ENCODE assay signal across 1 cellular context in the genomic region with DNA sequence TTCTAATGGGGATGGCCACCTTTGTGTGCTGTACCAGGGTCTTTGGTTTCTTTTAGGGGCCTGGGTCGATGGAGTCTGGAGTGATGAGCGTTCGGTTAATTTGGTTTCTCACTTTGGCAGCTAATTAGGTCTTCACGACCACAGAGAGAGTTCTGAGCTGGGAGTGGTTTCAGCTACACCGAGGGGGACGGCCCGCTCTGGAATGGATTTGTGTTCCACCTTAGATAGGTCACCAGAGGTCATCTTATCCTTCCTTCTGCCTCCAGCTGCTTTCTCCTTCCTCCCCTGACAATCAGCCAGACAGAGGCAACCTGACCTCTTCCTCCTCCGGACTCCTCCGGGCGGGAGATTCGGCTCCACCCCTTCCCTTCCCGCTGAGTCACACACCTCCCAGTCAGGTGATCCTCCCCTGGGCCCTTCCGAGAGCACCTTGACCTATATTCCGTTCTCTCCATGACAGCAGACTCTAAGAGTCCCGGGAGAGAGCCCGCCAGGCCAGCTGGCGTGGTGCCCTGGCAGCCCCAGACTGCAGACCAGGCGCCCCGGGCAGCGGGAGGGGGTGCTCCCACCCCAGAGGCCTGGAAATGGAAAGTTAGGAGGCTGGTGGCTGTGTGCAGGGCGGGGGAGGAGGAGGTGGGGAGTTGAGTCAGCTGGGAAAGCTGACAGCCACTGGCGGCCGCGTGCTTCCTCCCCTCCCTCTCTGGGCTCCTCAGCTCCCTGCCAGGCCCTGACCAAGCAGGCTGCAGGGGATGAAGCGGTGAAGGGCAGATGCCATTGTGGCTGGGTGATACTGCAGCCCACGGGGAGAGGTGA.
TF ChIP-seq lines count a peak whose summit lies in the region.

No MANE protein-coding gene starts in this region.

TF ChIP-seq in HepG2, 621 proteins besides CTCF, POLR2A, EP300 and RAD21 (continued from another document and continues in another):
- TF ChIP-seq, protein P1, sequence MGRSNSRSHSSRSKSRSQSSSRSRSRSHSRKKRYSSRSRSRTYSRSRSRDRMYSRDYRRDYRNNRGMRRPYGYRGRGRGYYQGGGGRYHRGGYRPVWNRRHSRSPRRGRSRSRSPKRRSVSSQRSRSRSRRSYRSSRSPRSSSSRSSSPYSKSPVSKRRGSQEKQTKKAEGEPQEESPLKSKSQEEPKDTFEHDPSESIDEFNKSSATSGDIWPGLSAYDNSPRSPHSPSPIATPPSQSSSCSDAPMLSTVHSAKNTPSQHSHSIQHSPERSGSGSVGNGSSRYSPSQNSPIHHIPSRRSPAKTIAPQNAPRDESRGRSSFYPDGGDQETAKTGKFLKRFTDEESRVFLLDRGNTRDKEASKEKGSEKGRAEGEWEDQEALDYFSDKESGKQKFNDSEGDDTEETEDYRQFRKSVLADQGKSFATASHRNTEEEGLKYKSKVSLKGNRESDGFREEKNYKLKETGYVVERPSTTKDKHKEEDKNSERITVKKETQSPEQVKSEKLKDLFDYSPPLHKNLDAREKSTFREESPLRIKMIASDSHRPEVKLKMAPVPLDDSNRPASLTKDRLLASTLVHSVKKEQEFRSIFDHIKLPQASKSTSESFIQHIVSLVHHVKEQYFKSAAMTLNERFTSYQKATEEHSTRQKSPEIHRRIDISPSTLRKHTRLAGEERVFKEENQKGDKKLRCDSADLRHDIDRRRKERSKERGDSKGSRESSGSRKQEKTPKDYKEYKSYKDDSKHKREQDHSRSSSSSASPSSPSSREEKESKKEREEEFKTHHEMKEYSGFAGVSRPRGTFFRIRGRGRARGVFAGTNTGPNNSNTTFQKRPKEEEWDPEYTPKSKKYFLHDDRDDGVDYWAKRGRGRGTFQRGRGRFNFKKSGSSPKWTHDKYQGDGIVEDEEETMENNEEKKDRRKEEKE (IDR thresholded peaks at IDR 0.05) = no peak
- TF ChIP-seq ZNF558 (CRISPR knock-in tag; IDR thresholded peaks at IDR 0.05; ENCODE audit: borderline replicate concordance) (no peak), ZFP37 (CRISPR knock-in tag; IDR thresholded peaks at IDR 0.05; ENCODE audit: borderline replicate concordance) (no peak), SCMH1 (CRISPR knock-in tag; IDR thresholded peaks at IDR 0.05; ENCODE audit: borderline replicate concordance) (no peak), ZFY (CRISPR knock-in tag; IDR thresholded peaks at IDR 0.05) (no peak; the same call in 1 of the 2 replicates), HOXA9 (CRISPR knock-in tag; IDR thresholded peaks at IDR 0.05; ENCODE audit: borderline replicate concordance) (no peak), ZSCAN9 (CRISPR knock-in tag; IDR thresholded peaks at IDR 0.05; ENCODE audit: borderline replicate concordance) (no peak), MIER3 (CRISPR knock-in tag; IDR thresholded peaks at IDR 0.05; ENCODE audit: borderline replicate concordance) (peak; percentile 66; the same call in 1 of the 2 replicates), HNRNPL (IDR thresholded peaks at IDR 0.05; ENCODE audit: low read depth, low read length) (peak; percentile 84), ZFX (CRISPR knock-in tag; IDR thresholded peaks at IDR 0.05; ENCODE audit: low read depth) (peak; percentile 69), ZNF317 (CRISPR knock-in tag; IDR thresholded peaks at IDR 0.05) (peak; percentile 81), ZBTB3 (CRISPR knock-in tag; IDR thresholded peaks at IDR 0.05; ENCODE audit: borderline replicate concordance, low read depth) (no peak), HHEX (CRISPR knock-in tag; IDR thresholded peaks at IDR 0.05) (no peak), ZNF432 (CRISPR knock-in tag; IDR thresholded peaks at IDR 0.05; ENCODE audit: borderline replicate concordance) (no peak), ZNF292 (CRISPR knock-in tag; IDR thresholded peaks at IDR 0.05; ENCODE audit: borderline replicate concordance, low read depth) (peak; percentile 86), MED1 (CRISPR knock-in tag; IDR thresholded peaks at IDR 0.05) (no peak; the same call in 1 of the 2 replicates), ZNF547 (CRISPR knock-in tag; IDR thresholded peaks at IDR 0.05) (no peak), THAP11 (CRISPR knock-in tag; IDR thresholded peaks at IDR 0.05) (peak; percentile 40), PRMT3 (CRISPR knock-in tag; IDR thresholded peaks at IDR 0.05; ENCODE audit: borderline replicate concordance, low read depth) (no peak), NCOR1 (IDR thresholded peaks at IDR 0.05; ENCODE audit: borderline replicate concordance, low read length) (no peak; the same call in 1 of the 2 replicates), SKI (IDR thresholded peaks at IDR 0.05; ENCODE audit: partially characterized antibody) (peak; percentile 84), MAZ (IDR thresholded peaks at IDR 0.05; ENCODE audit: borderline replicate concordance, low read depth, low read length) (peak; percentile 71), MAZ (CRISPR knock-in tag; IDR thresholded peaks at IDR 0.05; ENCODE audit: low read depth) (peak; percentile 50; the same call in 1 of the 2 replicates), GPN1 (CRISPR knock-in tag; IDR thresholded peaks at IDR 0.05; ENCODE audit: borderline replicate concordance) (no peak), ZNF614 (CRISPR knock-in tag; IDR thresholded peaks at IDR 0.05; ENCODE audit: borderline replicate concordance) (0 out of 2 replicates have a peak, but pooled peaks have one; percentile 17), KAT7 (CRISPR knock-in tag; IDR thresholded peaks at IDR 0.05; ENCODE audit: borderline replicate concordance) (no peak), ZEB1 (IDR thresholded peaks at IDR 0.05; ENCODE audit: insufficient replicate concordance, low read depth) (peak; percentile 88), ZNF570 (CRISPR knock-in tag; IDR thresholded peaks at IDR 0.05; ENCODE audit: borderline replicate concordance) (no peak), GATAD2A (CRISPR knock-in tag; IDR thresholded peaks at IDR 0.05) (peak; percentile 69), ZMYM4 (CRISPR knock-in tag; IDR thresholded peaks at IDR 0.05) (peak; percentile 52; the same call in 1 of the 2 replicates), ZNF205 (CRISPR knock-in tag; IDR thresholded peaks at IDR 0.05) (no peak), MAFG (CRISPR knock-in tag; IDR thresholded peaks at IDR 0.05) (no peak), JUN (CRISPR knock-in tag; IDR thresholded peaks at IDR 0.05) (peak; percentile 39; the same call in 1 of the 2 replicates)
- TF ChIP-seq, protein P2, sequence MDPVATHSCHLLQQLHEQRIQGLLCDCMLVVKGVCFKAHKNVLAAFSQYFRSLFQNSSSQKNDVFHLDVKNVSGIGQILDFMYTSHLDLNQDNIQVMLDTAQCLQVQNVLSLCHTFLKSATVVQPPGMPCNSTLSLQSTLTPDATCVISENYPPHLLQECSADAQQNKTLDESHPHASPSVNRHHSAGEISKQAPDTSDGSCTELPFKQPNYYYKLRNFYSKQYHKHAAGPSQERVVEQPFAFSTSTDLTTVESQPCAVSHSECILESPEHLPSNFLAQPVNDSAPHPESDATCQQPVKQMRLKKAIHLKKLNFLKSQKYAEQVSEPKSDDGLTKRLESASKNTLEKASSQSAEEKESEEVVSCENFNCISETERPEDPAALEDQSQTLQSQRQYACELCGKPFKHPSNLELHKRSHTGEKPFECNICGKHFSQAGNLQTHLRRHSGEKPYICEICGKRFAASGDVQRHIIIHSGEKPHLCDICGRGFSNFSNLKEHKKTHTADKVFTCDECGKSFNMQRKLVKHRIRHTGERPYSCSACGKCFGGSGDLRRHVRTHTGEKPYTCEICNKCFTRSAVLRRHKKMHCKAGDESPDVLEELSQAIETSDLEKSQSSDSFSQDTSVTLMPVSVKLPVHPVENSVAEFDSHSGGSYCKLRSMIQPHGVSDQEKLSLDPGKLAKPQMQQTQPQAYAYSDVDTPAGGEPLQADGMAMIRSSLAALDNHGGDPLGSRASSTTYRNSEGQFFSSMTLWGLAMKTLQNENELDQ (CRISPR knock-in tag; IDR thresholded peaks at IDR 0.05; ENCODE audit: borderline replicate concordance) = no peak
- TF ChIP-seq, protein P3, sequence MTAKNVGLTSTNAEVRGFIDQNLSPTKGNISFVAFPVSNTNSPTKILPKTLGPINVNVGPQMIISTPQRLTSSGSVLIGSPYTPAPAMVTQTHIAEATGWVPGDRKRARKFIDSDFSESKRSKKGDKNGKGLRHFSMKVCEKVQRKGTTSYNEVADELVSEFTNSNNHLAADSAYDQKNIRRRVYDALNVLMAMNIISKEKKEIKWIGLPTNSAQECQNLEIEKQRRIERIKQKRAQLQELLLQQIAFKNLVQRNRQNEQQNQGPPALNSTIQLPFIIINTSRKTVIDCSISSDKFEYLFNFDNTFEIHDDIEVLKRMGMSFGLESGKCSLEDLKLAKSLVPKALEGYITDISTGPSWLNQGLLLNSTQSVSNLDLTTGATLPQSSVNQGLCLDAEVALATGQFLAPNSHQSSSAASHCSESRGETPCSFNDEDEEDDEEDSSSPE (CRISPR knock-in tag; IDR thresholded peaks at IDR 0.05) = peak; percentile 88
- TF ChIP-seq, protein P4, sequence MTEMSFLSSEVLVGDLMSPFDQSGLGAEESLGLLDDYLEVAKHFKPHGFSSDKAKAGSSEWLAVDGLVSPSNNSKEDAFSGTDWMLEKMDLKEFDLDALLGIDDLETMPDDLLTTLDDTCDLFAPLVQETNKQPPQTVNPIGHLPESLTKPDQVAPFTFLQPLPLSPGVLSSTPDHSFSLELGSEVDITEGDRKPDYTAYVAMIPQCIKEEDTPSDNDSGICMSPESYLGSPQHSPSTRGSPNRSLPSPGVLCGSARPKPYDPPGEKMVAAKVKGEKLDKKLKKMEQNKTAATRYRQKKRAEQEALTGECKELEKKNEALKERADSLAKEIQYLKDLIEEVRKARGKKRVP (CRISPR knock-in tag; IDR thresholded peaks at IDR 0.05) = peak in 1 of 2 experiments; percentile 51; a peak in 2 of 4 replicates
- TF ChIP-seq, protein P5, sequence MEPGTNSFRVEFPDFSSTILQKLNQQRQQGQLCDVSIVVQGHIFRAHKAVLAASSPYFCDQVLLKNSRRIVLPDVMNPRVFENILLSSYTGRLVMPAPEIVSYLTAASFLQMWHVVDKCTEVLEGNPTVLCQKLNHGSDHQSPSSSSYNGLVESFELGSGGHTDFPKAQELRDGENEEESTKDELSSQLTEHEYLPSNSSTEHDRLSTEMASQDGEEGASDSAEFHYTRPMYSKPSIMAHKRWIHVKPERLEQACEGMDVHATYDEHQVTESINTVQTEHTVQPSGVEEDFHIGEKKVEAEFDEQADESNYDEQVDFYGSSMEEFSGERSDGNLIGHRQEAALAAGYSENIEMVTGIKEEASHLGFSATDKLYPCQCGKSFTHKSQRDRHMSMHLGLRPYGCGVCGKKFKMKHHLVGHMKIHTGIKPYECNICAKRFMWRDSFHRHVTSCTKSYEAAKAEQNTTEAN (CRISPR knock-in tag; conservative IDR thresholded peaks at IDR 0.05) = no peak
- TF ChIP-seq, protein P6, sequence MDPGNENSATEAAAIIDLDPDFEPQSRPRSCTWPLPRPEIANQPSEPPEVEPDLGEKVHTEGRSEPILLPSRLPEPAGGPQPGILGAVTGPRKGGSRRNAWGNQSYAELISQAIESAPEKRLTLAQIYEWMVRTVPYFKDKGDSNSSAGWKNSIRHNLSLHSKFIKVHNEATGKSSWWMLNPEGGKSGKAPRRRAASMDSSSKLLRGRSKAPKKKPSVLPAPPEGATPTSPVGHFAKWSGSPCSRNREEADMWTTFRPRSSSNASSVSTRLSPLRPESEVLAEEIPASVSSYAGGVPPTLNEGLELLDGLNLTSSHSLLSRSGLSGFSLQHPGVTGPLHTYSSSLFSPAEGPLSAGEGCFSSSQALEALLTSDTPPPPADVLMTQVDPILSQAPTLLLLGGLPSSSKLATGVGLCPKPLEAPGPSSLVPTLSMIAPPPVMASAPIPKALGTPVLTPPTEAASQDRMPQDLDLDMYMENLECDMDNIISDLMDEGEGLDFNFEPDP (CRISPR knock-in tag; conservative IDR thresholded peaks at IDR 0.05) = no peak
- TF ChIP-seq, protein P7, sequence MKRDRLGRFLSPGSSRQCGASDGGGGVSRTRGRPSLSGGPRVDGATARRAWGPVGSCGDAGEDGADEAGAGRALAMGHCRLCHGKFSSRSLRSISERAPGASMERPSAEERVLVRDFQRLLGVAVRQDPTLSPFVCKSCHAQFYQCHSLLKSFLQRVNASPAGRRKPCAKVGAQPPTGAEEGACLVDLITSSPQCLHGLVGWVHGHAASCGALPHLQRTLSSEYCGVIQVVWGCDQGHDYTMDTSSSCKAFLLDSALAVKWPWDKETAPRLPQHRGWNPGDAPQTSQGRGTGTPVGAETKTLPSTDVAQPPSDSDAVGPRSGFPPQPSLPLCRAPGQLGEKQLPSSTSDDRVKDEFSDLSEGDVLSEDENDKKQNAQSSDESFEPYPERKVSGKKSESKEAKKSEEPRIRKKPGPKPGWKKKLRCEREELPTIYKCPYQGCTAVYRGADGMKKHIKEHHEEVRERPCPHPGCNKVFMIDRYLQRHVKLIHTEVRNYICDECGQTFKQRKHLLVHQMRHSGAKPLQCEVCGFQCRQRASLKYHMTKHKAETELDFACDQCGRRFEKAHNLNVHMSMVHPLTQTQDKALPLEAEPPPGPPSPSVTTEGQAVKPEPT (CRISPR knock-in tag; IDR thresholded peaks at IDR 0.05; ENCODE audit: low read depth) = no peak; the same call in 1 of the 2 replicates
